ENCODE assay signal across 8 cellular contexts in the genomic region with DNA sequence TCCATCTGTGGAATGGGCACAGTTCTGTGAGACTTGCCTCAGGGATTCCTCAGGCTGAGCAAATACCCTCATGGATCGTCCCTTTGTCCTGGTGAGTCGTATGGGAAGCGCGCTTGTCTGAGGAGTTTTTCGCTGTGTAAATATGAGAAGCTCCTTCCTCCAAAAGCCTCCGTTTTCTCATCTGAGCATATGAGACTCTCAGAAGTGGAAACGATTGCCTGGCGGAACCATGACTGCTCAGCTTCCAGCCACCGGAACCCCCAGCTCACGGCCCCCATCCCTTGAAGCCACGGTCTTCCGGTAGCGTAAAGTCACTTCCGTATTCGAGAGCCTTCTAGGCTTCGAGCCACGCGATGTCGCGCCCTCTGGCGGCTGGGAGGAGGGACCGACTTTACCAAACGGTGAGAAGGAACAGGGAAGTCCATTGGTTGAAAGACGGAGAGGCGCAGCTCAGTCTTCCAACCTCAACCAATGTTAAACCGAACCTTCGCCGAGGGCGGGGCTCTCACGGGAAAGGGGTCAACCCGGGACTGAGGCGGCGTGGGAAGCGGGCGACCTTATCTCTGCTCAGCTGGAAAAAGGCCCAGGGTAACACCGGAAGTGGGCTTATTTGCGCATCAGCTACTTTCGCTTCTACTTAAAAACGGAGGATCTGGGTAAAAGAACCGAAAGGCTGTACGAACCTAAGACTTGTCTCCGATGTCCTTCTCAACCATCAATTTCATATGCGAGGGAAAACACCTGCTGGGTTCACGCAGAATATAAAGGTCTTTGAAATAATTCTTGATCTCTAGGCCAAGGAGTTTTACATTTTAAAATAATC. TPM values are rescaled to one million over a fixed set of nuclear protein-coding genes. Genes with fewer than 3 reads are reported as not detected.
DNase-seq lines count a peak whose midpoint lies in the region; ATAC-seq and TF ChIP-seq lines count a peak whose summit lies in the region.

No MANE protein-coding gene starts in this region.

- ATAC-seq in HG03460 (IDR thresholded peaks at IDR 0.05; ENCODE audit: unreplicated experiment) (peak; percentile 94), left colon (peak; percentile 97)

- peaks cover 39% of the 10 kb centered on the region for H3K4me1 Mint-ChIP-seq in activated CD4-positive, alpha-beta T cell treated with anti-CD3 and anti-CD28 coated beads, Interleukin-2, amount 10 ng/mL, durations not matched to agents 24 days and 14 days

- H3K4me3 ChIP-seq in coronary artery: peak overlapping the region; percentile 81

- peak overlapping the region; percentile 97 for H3K27ac Mint-ChIP-seq in activated CD4-positive, alpha-beta T cell treated with anti-CD3 and anti-CD28 coated beads, Interleukin-2, amount 10 ng/mL, durations not matched to agents 24 days and 14 days

- intact Hi-C loops in activated CD4-positive, alpha-beta T cell treated with anti-CD3 and anti-CD28 coated beads, Interleukin-2, amount 10 ng/mL, durations not matched to agents 24 days and 14 days (cut with micrococcal nuclease): loop anchor here (1.0 to 2.0 kb wide), 7 partner anchors 28 to 328 kb away; partner anchors contain the start of genes AK2, AZIN2, S100PBP and YARS1
- intact Hi-C loops in left colon (cut with DNase I, micrococcal nuclease): no loop called here

- H3K9me3 Mint-ChIP-seq in activated CD4-positive, alpha-beta T cell treated with anti-CD3 and anti-CD28 coated beads, Interleukin-2, amount 10 ng/mL, durations not matched to agents 24 days and 14 days: peaks cover 4% of the 10 kb centered on the region

- H3K36me3 Mint-ChIP-seq in activated CD4-positive, alpha-beta T cell treated with anti-CD3 and anti-CD28 coated beads, Interleukin-2, amount 10 ng/mL, durations not matched to agents 24 days and 14 days (ENCODE audit: low read depth): peaks cover 22% of the 10 kb centered on the region

- TF ChIP-seq CTCF in coronary artery (IDR thresholded peaks at IDR 0.05): peak; percentile 92

- H3K27me3 Mint-ChIP-seq in activated CD4-positive, alpha-beta T cell treated with anti-CD3 and anti-CD28 coated beads, Interleukin-2, amount 10 ng/mL, durations not matched to agents 24 days and 14 days: no peaks in the 10 kb centered on the region

- DNase-seq in C1 segment of cervical spinal cord (lab: John Stamatoyannopoulos, UW) (peak; percentile 63 to 99 (median 97)), GM19240 (ENCODE audit: insufficient read length, low spot score) (peak; percentile 92), NCI-H524 treated with DMSO at 0.1 percent for 48 hours (lab: John Stamatoyannopoulos, UW) (peak; percentile 90), coronary artery (ENCODE audit: low spot score) (peak; percentile 100), left colon (peak; percentile 98 to 99)
- peak; percentile 100 for DNase-seq in activated CD4-positive, alpha-beta T cell treated with anti-CD3 and anti-CD28 coated beads, Interleukin-2, amount 10 ng/mL, durations not matched to agents 24 days and 14 days
- peak; percentile 100 for DNase-seq in stimulated activated CD4-positive, alpha-beta T cell treated with anti-CD3 and anti-CD28 coated beads, Interleukin-1b, Interleukin-23, amount 100 ng/mL, for 48 hours

- peak overlapping the region; percentile 78 to 91 for H3K27ac ChIP-seq in coronary artery

- H3K4me3 Mint-ChIP-seq in activated CD4-positive, alpha-beta T cell treated with anti-CD3 and anti-CD28 coated beads, Interleukin-2, amount 10 ng/mL, durations not matched to agents 24 days and 14 days: peak overlapping the region; percentile 95

RNA-seq across cellular contexts. Expression of gene AZIN2, which starts 46.3 kb away (rescaled TPM):
- total RNA-seq in activated CD4-positive, alpha-beta T cell treated with anti-CD3 and anti-CD28 coated beads, Interleukin-2, amount 10 ng/mL, durations not matched to agents 24 days and 14 days: 1.3 and 1.4 TPM in 2 replicates
- total RNA-seq in left colon: 10 to 100 TPM; 10.1 to 22.7 TPM

RNA-seq across cellular contexts. Expression of gene TRIM62, which starts 54.6 kb away (rescaled TPM):
- total RNA-seq in activated CD4-positive, alpha-beta T cell treated with anti-CD3 and anti-CD28 coated beads, Interleukin-2, amount 10 ng/mL, durations not matched to agents 24 days and 14 days: 3.1 and 3.2 TPM in 2 replicates
- 1 to 10 TPM; 4.5 to 6.7 TPM for total RNA-seq in left colon

Comparison
In these comparisons a context has a peak if more than half of its experiments do, and no peak if none do; other contexts are left out.
1. Peak in every context shown above with its lines: DNase-seq, ATAC-seq, H3K4me3 ChIP-seq and H3K27ac ChIP-seq.